1 cellular context compared by ENCODE assay signal in the genomic region with DNA sequence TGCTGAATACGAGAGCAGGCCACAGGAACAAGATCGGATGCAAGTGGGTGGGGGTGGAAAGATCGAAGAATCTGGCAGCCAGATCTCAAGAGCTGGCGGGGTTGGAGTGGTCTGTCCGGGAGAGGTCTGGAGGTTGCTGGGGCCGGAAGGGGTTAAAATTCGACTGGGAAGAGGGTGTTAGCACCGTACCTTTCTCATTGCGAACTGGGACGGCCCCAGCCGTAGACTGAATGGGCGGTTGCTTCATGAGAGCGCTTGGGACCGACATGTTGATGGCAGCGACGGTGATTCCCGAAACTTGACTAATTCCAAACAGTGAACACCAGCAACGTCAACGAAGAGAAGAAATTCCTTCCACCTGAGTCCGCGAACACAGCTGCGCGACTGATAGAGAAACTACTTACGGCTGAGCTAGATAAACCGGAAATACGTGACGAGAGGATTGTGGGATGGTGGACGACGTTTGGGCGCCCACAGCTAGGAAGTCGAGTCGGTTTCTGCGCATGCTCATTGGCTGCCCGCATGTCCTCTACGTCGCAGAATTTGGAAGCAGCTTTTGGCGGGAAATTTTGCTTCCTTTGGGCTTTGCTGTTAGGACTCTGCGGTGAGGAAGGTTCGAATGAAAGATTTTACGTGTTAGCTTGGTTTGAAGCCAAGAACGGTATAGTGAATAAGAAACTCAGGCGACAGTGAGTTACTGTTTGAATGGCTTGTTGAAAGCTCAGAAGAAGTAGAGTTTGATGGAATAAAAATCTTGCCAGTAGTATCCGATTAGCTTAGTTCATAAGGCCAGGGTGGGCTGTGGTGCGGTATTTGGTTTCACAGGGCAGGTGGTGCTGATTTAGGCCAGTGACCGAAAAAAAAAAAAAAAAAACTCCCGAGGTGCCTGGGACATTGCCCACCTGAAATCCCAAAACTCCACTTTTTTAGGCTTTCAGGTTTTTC.
A peak's percentile ranks its signal among the peaks of the same experiment; 100 is the strongest.
TF ChIP-seq lines count a peak whose summit lies in the region.

Gene MFAP1, minus strand, starts transcription at position 389 of the 945 bp plus-strand sequence. Its CDS starts 121 bp downstream, at position 268.

TF ChIP-seq in GM12878, 131 proteins besides CTCF, POLR2A, EP300 and RAD21 (continued from another document):
- TF ChIP-seq HSF1 (IDR thresholded peaks at IDR 0.05; ENCODE audit: low read depth, low read length) (no peak), MEF2B (IDR thresholded peaks at IDR 0.05; ENCODE audit: partially characterized antibody, poor library complexity, severe bottlenecking) (no peak), SREBF1 (IDR thresholded peaks at IDR 0.05; ENCODE audit: low read length) (no peak), FOXK2 (IDR thresholded peaks at IDR 0.05) (no peak), ETV6 (conservative IDR thresholded peaks at IDR 0.05 in 1 of 2, IDR thresholded peaks at IDR 0.05 in 1 of 2; ENCODE audit: borderline replicate concordance in 1 of 2, low read depth in 1 of 2) (no peak; a peak in 1 of 4 replicates), TCF7 (IDR thresholded peaks at IDR 0.05; ENCODE audit: borderline replicate concordance) (no peak), BACH1 (IDR thresholded peaks at IDR 0.05; ENCODE audit: borderline replicate concordance) (peak; percentile 35; the same call in 1 of the 2 replicates), CHD1 (IDR thresholded peaks at IDR 0.05; ENCODE audit: low read depth, low read length) (no peak), ZNF687 (IDR thresholded peaks at IDR 0.05) (peak; percentile 90), PKNOX1 (IDR thresholded peaks at IDR 0.05) (0 out of 2 replicates have a peak, but pooled peaks have one; percentile 45), ZBED1 (IDR thresholded peaks at IDR 0.05; ENCODE audit: borderline replicate concordance) (peak; percentile 73; the same call in 1 of the 2 replicates), BRCA1 (IDR thresholded peaks at IDR 0.05; ENCODE audit: low read depth, low read length) (no peak), GABPA (IDR thresholded peaks at IDR 0.05; ENCODE audit: low read depth) (peak; percentile 88), RBBP5 (conservative IDR thresholded peaks at IDR 0.05) (no peak), EED (IDR thresholded peaks at IDR 0.05; ENCODE audit: low read depth) (0 out of 2 replicates have a peak, but pooled peaks have one; percentile 17), SRF (IDR thresholded peaks at IDR 0.05; ENCODE audit: low read depth in 2 of 2, low read length in 2 of 2) (no peak), ASH2L (IDR thresholded peaks at IDR 0.05; ENCODE audit: borderline replicate concordance, low read depth) (peak; percentile 93; the same call in 1 of the 2 replicates), BCL11A (IDR thresholded peaks at IDR 0.05; ENCODE audit: low read depth, low read length) (no peak), ZNF274 (IDR thresholded peaks at IDR 0.05; ENCODE audit: insufficient read depth, insufficient read length) (no peak), RELA (IDR thresholded peaks at IDR 0.05; ENCODE audit: borderline replicate concordance, partially characterized antibody) (no peak), KAT2A (conservative IDR thresholded peaks at IDR 0.05; ENCODE audit: control insufficient read depth, low read depth, low read length) (no peak), NR2F1 (conservative IDR thresholded peaks at IDR 0.05) (no peak), YBX1 (IDR thresholded peaks at IDR 0.05) (no peak), RFX5 (IDR thresholded peaks at IDR 0.05; ENCODE audit: low read depth, low read length) (peak; percentile 31; the same call in 1 of the 2 replicates), CEBPB (IDR thresholded peaks at IDR 0.05; ENCODE audit: borderline replicate concordance in 1 of 2, low read depth in 2 of 2, low read length in 2 of 2) (no peak), RELB (IDR thresholded peaks at IDR 0.05; ENCODE audit: low read depth) (peak; percentile 87), ZNF217 (IDR thresholded peaks at IDR 0.05) (no peak), ATF7 (IDR thresholded peaks at IDR 0.05; ENCODE audit: low read depth) (peak; percentile 69), IKZF2 (IDR thresholded peaks at IDR 0.05) (peak; percentile 46 to 52; a peak in 1 of 4 replicates), MEF2A (IDR thresholded peaks at IDR 0.05; ENCODE audit: insufficient read depth, low read depth, low read length) (no peak), NRF1 (conservative IDR thresholded peaks at IDR 0.05; ENCODE audit: low read depth, low read length) (peak; percentile 61)
- TF ChIP-seq, protein P1, sequence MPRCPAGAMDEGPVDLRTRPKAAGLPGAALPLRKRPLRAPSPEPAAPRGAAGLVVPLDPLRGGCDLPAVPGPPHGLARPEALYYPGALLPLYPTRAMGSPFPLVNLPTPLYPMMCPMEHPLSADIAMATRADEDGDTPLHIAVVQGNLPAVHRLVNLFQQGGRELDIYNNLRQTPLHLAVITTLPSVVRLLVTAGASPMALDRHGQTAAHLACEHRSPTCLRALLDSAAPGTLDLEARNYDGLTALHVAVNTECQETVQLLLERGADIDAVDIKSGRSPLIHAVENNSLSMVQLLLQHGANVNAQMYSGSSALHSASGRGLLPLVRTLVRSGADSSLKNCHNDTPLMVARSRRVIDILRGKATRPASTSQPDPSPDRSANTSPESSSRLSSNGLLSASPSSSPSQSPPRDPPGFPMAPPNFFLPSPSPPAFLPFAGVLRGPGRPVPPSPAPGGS (IDR thresholded peaks at IDR 0.05; ENCODE audit: borderline replicate concordance, insufficient read depth, low read depth, low read length, poor library complexity, severe bottlenecking), result no peak
- TF ChIP-seq, protein P2, sequence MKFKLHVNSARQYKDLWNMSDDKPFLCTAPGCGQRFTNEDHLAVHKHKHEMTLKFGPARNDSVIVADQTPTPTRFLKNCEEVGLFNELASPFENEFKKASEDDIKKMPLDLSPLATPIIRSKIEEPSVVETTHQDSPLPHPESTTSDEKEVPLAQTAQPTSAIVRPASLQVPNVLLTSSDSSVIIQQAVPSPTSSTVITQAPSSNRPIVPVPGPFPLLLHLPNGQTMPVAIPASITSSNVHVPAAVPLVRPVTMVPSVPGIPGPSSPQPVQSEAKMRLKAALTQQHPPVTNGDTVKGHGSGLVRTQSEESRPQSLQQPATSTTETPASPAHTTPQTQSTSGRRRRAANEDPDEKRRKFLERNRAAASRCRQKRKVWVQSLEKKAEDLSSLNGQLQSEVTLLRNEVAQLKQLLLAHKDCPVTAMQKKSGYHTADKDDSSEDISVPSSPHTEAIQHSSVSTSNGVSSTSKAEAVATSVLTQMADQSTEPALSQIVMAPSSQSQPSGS (IDR thresholded peaks at IDR 0.05; ENCODE audit: low read length), result peak; percentile 50; the same call in 1 of the 2 replicates
- TF ChIP-seq, protein P3, sequence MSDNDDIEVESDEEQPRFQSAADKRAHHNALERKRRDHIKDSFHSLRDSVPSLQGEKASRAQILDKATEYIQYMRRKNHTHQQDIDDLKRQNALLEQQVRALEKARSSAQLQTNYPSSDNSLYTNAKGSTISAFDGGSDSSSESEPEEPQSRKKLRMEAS (IDR thresholded peaks at IDR 0.05; ENCODE audit: low read depth, low read length), result peak; percentile 27; the same call in 1 of the 2 replicates
